Comparison of ENCODE assay signal across 8 cellular contexts in the genomic region with DNA sequence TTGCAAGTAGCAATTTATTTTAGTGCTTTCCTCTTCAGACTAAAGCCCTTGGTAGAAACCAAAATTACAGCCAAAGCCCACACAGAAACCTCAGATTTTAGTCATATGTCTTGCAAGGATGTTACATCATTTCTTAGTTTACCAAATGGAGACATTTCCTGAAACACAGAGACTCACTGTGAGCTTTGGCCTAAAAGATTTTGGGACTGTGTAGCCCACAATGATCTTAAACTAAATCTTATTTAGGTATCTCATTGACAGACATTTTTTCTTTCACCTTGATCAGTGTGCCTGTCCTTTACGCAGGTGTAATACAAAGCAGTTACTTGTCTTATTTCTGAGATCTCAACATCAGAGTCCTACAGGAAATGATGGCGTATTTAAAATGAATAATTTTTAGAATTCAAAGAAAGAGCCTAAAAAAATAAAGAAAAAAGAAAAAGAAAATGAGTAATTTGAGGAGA. TPM values are rescaled to one million over a fixed set of nuclear protein-coding genes. Genes with fewer than 3 reads are reported as not detected.
DNase-seq lines count a peak whose midpoint lies in the region; ATAC-seq and TF ChIP-seq lines count a peak whose summit lies in the region.

No MANE protein-coding gene starts in this region.

- ATAC-seq in activated T-cell treated with anti-CD3 and anti-CD28 coated beads, Interleukin-2, amount 50 U/mL, for 72 hours (replicated peaks in 1 of 2): peak; percentile 54 to 60
- no peak for ATAC-seq in HG02588 (IDR thresholded peaks at IDR 0.05; ENCODE audit: unreplicated experiment)

- no peaks in the 10 kb centered on the region for H3K27me3 ChIP-seq in KMS-11 (ENCODE audit: insufficient read depth, low read depth)

- no peaks in the 10 kb centered on the region for H3K36me3 ChIP-seq in KMS-11 (ENCODE audit: insufficient read depth)

- H2AFZ ChIP-seq in KMS-11 (ENCODE audit: low read depth): no peak overlapping the region

- no peak overlapping the region for H3K4me3 ChIP-seq in KMS-11 (IDR thresholded peaks at IDR 0.05; ENCODE audit: insufficient read depth, low read depth, low read length)

- no peaks in the 10 kb centered on the region for H3K9me3 Mint-ChIP-seq in activated T-cell treated with anti-CD3 and anti-CD28 coated beads, Interleukin-2, amount 50 U/mL, for 72 hours

- no peaks in the 10 kb centered on the region for H4K20me1 ChIP-seq in KMS-11 (ENCODE audit: insufficient read depth)

- peaks cover 88% of the 10 kb centered on the region for H3K4me1 Mint-ChIP-seq in activated T-cell treated with anti-CD3 and anti-CD28 coated beads, Interleukin-2, amount 50 U/mL, for 72 hours (ENCODE audit: low read depth)

- peaks cover 0 to 2% of the 10 kb centered on the region in 2 donors for H3K36me3 Mint-ChIP-seq in activated T-cell treated with anti-CD3 and anti-CD28 coated beads, Interleukin-2, amount 50 U/mL, for 72 hours (ENCODE audit: insufficient read depth in 2 of 2)

- H3K27ac ChIP-seq in KMS-11: peak overlapping the region; percentile 44; the same call in 1 of the 2 replicates

- no peaks in the 10 kb centered on the region for H3K27me3 Mint-ChIP-seq in activated T-cell treated with anti-CD3 and anti-CD28 coated beads, Interleukin-2, amount 50 U/mL, for 72 hours (ENCODE audit: low read depth)

- H3K9ac ChIP-seq in KMS-11: no peak overlapping the region

- H3K4me2 ChIP-seq in KMS-11: peak overlapping the region; percentile 43

- DNase-seq in activated T-cell treated with anti-CD3 and anti-CD28 coated beads, Interleukin-2, amount 50 U/mL, for 72 hours: peak; percentile 39 to 48
- no peak for DNase-seq in activated T-cell treated with anti-CD3 and anti-CD28 coated beads, Interleukin-2, amount 50 U/mL, for 1 hour
- DNase-seq in astrocyte of the hippocampus (ENCODE audit: low read depth, low spot score) (peak; percentile 18), stromal cell of bone marrow (ENCODE audit: low read depth) (peak; percentile 78)
- no peak for DNase-seq in stimulated activated CD4-positive, alpha-beta T cell treated with anti-CD3 and anti-CD28 coated beads, Interleukin-2, amount 100 ng/mL, for 48 hours
- no peak for DNase-seq in stimulated activated CD4-positive, alpha-beta T cell treated with anti-CD3 and anti-CD28 coated beads, Interleukin-4, amount 100 ng/mL, for 24 hours

- H3K4me1 ChIP-seq in KMS-11 (ENCODE audit: low read depth, poor library complexity, severe bottlenecking): peaks cover 66% of the 10 kb centered on the region

- no peaks in the 10 kb centered on the region for H3K79me2 ChIP-seq in KMS-11 (ENCODE audit: insufficient read depth, low read depth)

- peak overlapping the region; percentile 70 to 92 for H3K4me3 Mint-ChIP-seq in activated T-cell treated with anti-CD3 and anti-CD28 coated beads, Interleukin-2, amount 50 U/mL, for 72 hours

- no peak for TF ChIP-seq CTCF in KMS-11 (conservative IDR thresholded peaks at IDR 0.05; ENCODE audit: low read depth, low read length)

- H3K27ac Mint-ChIP-seq in activated T-cell treated with anti-CD3 and anti-CD28 coated beads, Interleukin-2, amount 50 U/mL, for 72 hours: peak overlapping the region; percentile 100

RNA-seq across cellular contexts. Expression of a gene that starts 27.8 kb away (rescaled TPM):
- 10 to 100 TPM; 13.3 to 17.1 TPM for total RNA-seq in activated T-cell treated with anti-CD3 and anti-CD28 coated beads, Interleukin-2, amount 50 U/mL, for 72 hours

Comparison
In these comparisons a context has a peak if more than half of its experiments do, and no peak if none do; other contexts are left out.
1. DNase-seq: peak in activated T-cell treated with anti-CD3 and anti-CD28 coated beads, Interleukin-2, amount 50 U/mL, for 72 hours (2 of 2), astrocyte of the hippocampus (single experiment) and stromal cell of bone marrow (single experiment); none in activated T-cell treated with anti-CD3 and anti-CD28 coated beads, Interleukin-2, amount 50 U/mL, for 1 hour (single experiment), stimulated activated CD4-positive, alpha-beta T cell treated with anti-CD3 and anti-CD28 coated beads, Interleukin-2, amount 100 ng/mL, for 48 hours (0 of 2) and stimulated activated CD4-positive, alpha-beta T cell treated with anti-CD3 and anti-CD28 coated beads, Interleukin-4, amount 100 ng/mL, for 24 hours (single experiment).